Comparison of ENCODE assay signal across 8 cellular contexts in genomic region chr3:15601046-15601398, GRCh38. TPM values are rescaled to one million over a fixed set of nuclear protein-coding genes. Genes with fewer than 3 reads are reported as not detected.
DNase-seq lines count a peak whose midpoint lies in the region; ATAC-seq and TF ChIP-seq lines count a peak whose summit lies in the region.

No MANE protein-coding gene starts in this region.

- H3K27me3 ChIP-seq in RWPE2 (ENCODE audit: insufficient read depth, poor library complexity, severe bottlenecking) = no peaks in the 10 kb centered on the region
- no peaks in the 10 kb centered on the region for H3K27me3 ChIP-seq in rectal smooth muscle tissue (ENCODE audit: control insufficient read depth, insufficient read depth, low read length)

- H3K9ac ChIP-seq in rectal smooth muscle tissue (ENCODE audit: low read length) = peak overlapping the region; percentile 78

- H3K4me3 ChIP-seq in GM12875 (ENCODE audit: low read depth, low read length) (peak overlapping the region; percentile 63), RWPE2 (ENCODE audit: severe bottlenecking) (peak overlapping the region; percentile 72), fibroblast of villous mesenchyme (ENCODE audit: low read depth, low read length) (peak overlapping the region; percentile 100), rectal smooth muscle tissue (ENCODE audit: low read length) (peak overlapping the region; percentile 88)

- no peaks in the 10 kb centered on the region for H3K9me3 ChIP-seq in RWPE2 (ENCODE audit: severe bottlenecking)

- peak overlapping the region; percentile 63 for H3K27ac ChIP-seq in RWPE2 (ENCODE audit: poor library complexity, severe bottlenecking)
- peak overlapping the region; percentile 61 for H3K27ac ChIP-seq in rectal smooth muscle tissue (ENCODE audit: low read depth, low read length)

- no peak for DNase-seq in RWPE2 (ENCODE audit: low spot score)
- DNase-seq in fibroblast of villous mesenchyme (ENCODE audit: low read depth) = no peak
- DNase-seq in SIG-M5 treated with dmso at 0.1 percent for 504 hours (lab: John Stamatoyannopoulos, UW; ENCODE audit: unreplicated experiment) = no peak
- no peak for DNase-seq in midbrain (lab: John Stamatoyannopoulos, UW)
- no peak for DNase-seq in DMS53 treated with DMSO at 0.1 percent for 48 hours (lab: John Stamatoyannopoulos, UW; ENCODE audit: unreplicated experiment)

- no peak for TF ChIP-seq CTCF in GM12875 (IDR thresholded peaks at IDR 0.05; ENCODE audit: borderline replicate concordance, insufficient read depth, low read depth, low read length)
- no peak for TF ChIP-seq CTCF in RWPE2 (IDR thresholded peaks at IDR 0.05; ENCODE audit: poor library complexity, severe bottlenecking)
- TF ChIP-seq CTCF in fibroblast of villous mesenchyme (IDR thresholded peaks at IDR 0.05; ENCODE audit: insufficient read depth, low read depth, low read length) = no peak

- ATAC-seq in HG02610 (IDR thresholded peaks at IDR 0.05; ENCODE audit: unreplicated experiment) (peak; percentile 6), RWPE2 (ENCODE audit: low read depth) (peak; percentile 1; the same call in 2 of the 3 replicates)

- H3K4me1 ChIP-seq in RWPE2 (ENCODE audit: insufficient read depth, poor library complexity, severe bottlenecking) (peaks cover 4% of the 10 kb centered on the region), rectal smooth muscle tissue (ENCODE audit: control insufficient read depth, insufficient read depth, low read length) (peaks cover 9% of the 10 kb centered on the region)

- H3K36me3 ChIP-seq in RWPE2 (ENCODE audit: low read depth) (peaks cover 37% of the 10 kb centered on the region), rectal smooth muscle tissue (ENCODE audit: control insufficient read depth, insufficient read depth, low read length) (no peaks in the 10 kb centered on the region)

RNA-seq across cellular contexts. Expression of gene HACL1, which starts 0.3 kb away (rescaled TPM):
- total RNA-seq in fibroblast of villous mesenchyme = 25.8 and 33.7 TPM in 2 replicates

RNA-seq across cellular contexts. Expression of gene BTD, which starts 0.5 kb away (rescaled TPM):
- 19.6 and 34.1 TPM in 2 replicates for total RNA-seq in fibroblast of villous mesenchyme
